In the genomic region with DNA sequence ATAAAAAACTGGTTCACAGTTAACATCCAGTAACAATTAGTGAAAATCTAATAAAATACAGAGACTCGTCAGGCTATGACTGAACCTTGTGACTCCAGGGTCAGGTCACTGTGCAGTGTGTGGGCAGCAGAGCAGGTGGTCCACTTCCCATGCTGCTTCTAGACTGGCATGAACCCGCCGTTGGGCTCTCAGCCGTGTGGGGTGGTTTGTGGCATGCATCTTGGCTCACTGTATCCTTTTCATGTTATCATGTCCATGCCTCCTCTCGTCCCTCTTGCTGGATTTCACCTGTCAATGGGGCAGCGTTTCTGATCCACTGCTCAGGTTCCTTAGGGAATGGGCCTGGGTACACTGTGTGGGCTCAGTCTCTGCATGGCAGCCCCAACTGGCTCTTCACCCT, we compare ENCODE assay signal across 20 cellular contexts. TPM values are rescaled to one million over a fixed set of nuclear protein-coding genes. Genes with fewer than 3 reads are reported as not detected.
DNase-seq lines count a peak whose midpoint lies in the region; ATAC-seq and TF ChIP-seq lines count a peak whose summit lies in the region.
"Had no signal": no experiment of that assay in that cellular context is flagged by ENCODE, and none has a peak within 500 bp of the region (broad histone marks: within the 10 kb centered on the region; RNA-seq: fewer than 3 reads in every experiment).

No MANE protein-coding gene starts in this region.

- no peak overlapping the region for H4K91ac ChIP-seq in H9 (ENCODE audit: insufficient read length, low read depth, low read length)

- H3K4me3 Mint-ChIP-seq in activated naive CD8-positive, alpha-beta T cell treated with anti-CD3 and anti-CD28 coated beads, Interleukin-2, amount 10 ng/mL, durations not matched to agents 7 days and 5 days, result no peak overlapping the region
- no peak overlapping the region for H3K4me3 Mint-ChIP-seq in activated naive CD8-positive, alpha-beta T cell treated with anti-CD3 and anti-CD28 coated beads for 36 hours
- H3K4me3 Mint-ChIP-seq in nephron progenitor cell, result no peak overlapping the region
- H3K4me3 Mint-ChIP-seq in stimulated activated effector memory CD8-positive, alpha-beta T cell treated with anti-CD3 and anti-CD28 coated beads, Interleukin-12 subunit alpha, Interleukin-12 subunit beta, amount 100 ng/mL, for 72 hours, result no peak overlapping the region
- no peak overlapping the region for H3K4me3 Mint-ChIP-seq in H9
- H3K4me3 Mint-ChIP-seq: CD4-positive, CD25-positive, alpha-beta regulatory T cell; CD8-positive, alpha-beta memory T cell had no signal

- DNase-seq in activated naive CD8-positive, alpha-beta T cell treated with anti-CD3 and anti-CD28 coated beads, Interleukin-2, amount 10 ng/mL, durations not matched to agents 7 days and 5 days, result no peak
- DNase-seq in activated naive CD8-positive, alpha-beta T cell treated with anti-CD3 and anti-CD28 coated beads for 36 hours, result no peak
- DNase-seq in nephron progenitor cell, result no peak
- DNase-seq in stimulated activated effector memory CD8-positive, alpha-beta T cell treated with anti-CD3 and anti-CD28 coated beads, Interleukin-12 subunit alpha, Interleukin-12 subunit beta, amount 100 ng/mL, for 72 hours (ENCODE audit: low spot score in 2 of 2), result no peak
- no peak for DNase-seq in GM03348 (ENCODE audit: low spot score)
- no peak for DNase-seq in H9
- DNase-seq: 8988T; C1 segment of cervical spinal cord; CD4-positive, CD25-positive, alpha-beta regulatory T cell; CD8-positive, alpha-beta memory T cell; COR-L47; DMS 273 treated with DMSO at 0.1 percent for 48 hours; DMS53; DND-41; EL; IMR-90 had no signal

- H3K56ac ChIP-seq in H9 (ENCODE audit: insufficient read length, low read depth, low read length), result no peak overlapping the region

- no peak overlapping the region for H2BK15ac ChIP-seq in H9 (ENCODE audit: low read depth, low read length)

- no peak overlapping the region for H2AK5ac ChIP-seq in H9 (ENCODE audit: insufficient read length, low read length)

- H3K9me3 Mint-ChIP-seq in activated naive CD8-positive, alpha-beta T cell treated with anti-CD3 and anti-CD28 coated beads, Interleukin-2, amount 10 ng/mL, durations not matched to agents 7 days and 5 days, result no peaks in the 10 kb centered on the region
- no peaks in the 10 kb centered on the region for H3K9me3 Mint-ChIP-seq in activated naive CD8-positive, alpha-beta T cell treated with anti-CD3 and anti-CD28 coated beads for 36 hours
- H3K9me3 Mint-ChIP-seq in nephron progenitor cell (no peaks in the 10 kb centered on the region), H9 (no peaks in the 10 kb centered on the region)
- H3K9me3 Mint-ChIP-seq in stimulated activated effector memory CD8-positive, alpha-beta T cell treated with anti-CD3 and anti-CD28 coated beads, Interleukin-12 subunit alpha, Interleukin-12 subunit beta, amount 100 ng/mL, for 72 hours, result no peaks in the 10 kb centered on the region
- H3K9me3 Mint-ChIP-seq: CD8-positive, alpha-beta memory T cell had no signal

- H3K4me1 Mint-ChIP-seq in activated naive CD8-positive, alpha-beta T cell treated with anti-CD3 and anti-CD28 coated beads, Interleukin-2, amount 10 ng/mL, durations not matched to agents 7 days and 5 days, result peaks cover 4% of the 10 kb centered on the region
- no peaks in the 10 kb centered on the region for H3K4me1 Mint-ChIP-seq in activated naive CD8-positive, alpha-beta T cell treated with anti-CD3 and anti-CD28 coated beads for 36 hours
- H3K4me1 Mint-ChIP-seq in nephron progenitor cell, result no peaks in the 10 kb centered on the region
- peaks cover 4% of the 10 kb centered on the region for H3K4me1 Mint-ChIP-seq in stimulated activated effector memory CD8-positive, alpha-beta T cell treated with anti-CD3 and anti-CD28 coated beads, Interleukin-12 subunit alpha, Interleukin-12 subunit beta, amount 100 ng/mL, for 72 hours
- no peaks in the 10 kb centered on the region for H3K4me1 Mint-ChIP-seq in H9

- no peaks in the 10 kb centered on the region for H3K27me3 Mint-ChIP-seq in activated naive CD8-positive, alpha-beta T cell treated with anti-CD3 and anti-CD28 coated beads, Interleukin-2, amount 10 ng/mL, durations not matched to agents 7 days and 5 days
- no peaks in the 10 kb centered on the region for H3K27me3 Mint-ChIP-seq in activated naive CD8-positive, alpha-beta T cell treated with anti-CD3 and anti-CD28 coated beads for 36 hours
- H3K27me3 Mint-ChIP-seq in nephron progenitor cell (ENCODE audit: low read depth, poor library complexity) (peaks cover 4% of the 10 kb centered on the region), H9 (ENCODE audit: low read depth) (no peaks in the 10 kb centered on the region)
- H3K27me3 Mint-ChIP-seq: CD4-positive, CD25-positive, alpha-beta regulatory T cell; CD8-positive, alpha-beta memory T cell had no signal

- peak overlapping the region; percentile 30 for H3K27ac Mint-ChIP-seq in activated naive CD8-positive, alpha-beta T cell treated with anti-CD3 and anti-CD28 coated beads, Interleukin-2, amount 10 ng/mL, durations not matched to agents 7 days and 5 days
- no peak overlapping the region for H3K27ac Mint-ChIP-seq in activated naive CD8-positive, alpha-beta T cell treated with anti-CD3 and anti-CD28 coated beads for 36 hours
- H3K27ac Mint-ChIP-seq in nephron progenitor cell (peak overlapping the region; percentile 25), H9 (no peak overlapping the region; a peak in 1 of 7 replicates)
- H3K27ac Mint-ChIP-seq in stimulated activated effector memory CD8-positive, alpha-beta T cell treated with anti-CD3 and anti-CD28 coated beads, Interleukin-12 subunit alpha, Interleukin-12 subunit beta, amount 100 ng/mL, for 72 hours, result peak overlapping the region; percentile 23

- peaks cover 7% of the 10 kb centered on the region for H3K36me3 Mint-ChIP-seq in activated naive CD8-positive, alpha-beta T cell treated with anti-CD3 and anti-CD28 coated beads, Interleukin-2, amount 10 ng/mL, durations not matched to agents 7 days and 5 days
- peaks cover 13% of the 10 kb centered on the region for H3K36me3 Mint-ChIP-seq in activated naive CD8-positive, alpha-beta T cell treated with anti-CD3 and anti-CD28 coated beads for 36 hours
- H3K36me3 Mint-ChIP-seq in nephron progenitor cell (ENCODE audit: low read depth), result peaks cover 47% of the 10 kb centered on the region
- peaks cover 87% of the 10 kb centered on the region for H3K36me3 Mint-ChIP-seq in stimulated activated effector memory CD8-positive, alpha-beta T cell treated with anti-CD3 and anti-CD28 coated beads, Interleukin-12 subunit alpha, Interleukin-12 subunit beta, amount 100 ng/mL, for 72 hours
- peaks cover 28 to 74% (median 46%) of the 10 kb centered on the region in 3 experiments; a peak in 6 of 7 replicates for H3K36me3 Mint-ChIP-seq in H9 (ENCODE audit: insufficient read depth in 1 of 3, low read depth in 3 of 3)

- H3K4me3 ChIP-seq in BLaER1 treated with 17β-estradiol and CSF1 and Interleukin-3, amounts not matched to agents 10 nM and 100 nM, result no peak overlapping the region
- H3K4me3 ChIP-seq: HAP-1, K562 had no signal

- no peak overlapping the region for H2AFZ ChIP-seq in H9 (ENCODE audit: low read length)

- H3K18ac ChIP-seq in H9 (ENCODE audit: insufficient read length, low read depth, low read length), result no peak overlapping the region

- peaks cover 0 to 21% (median 0%) of the 10 kb centered on the region in 11 experiments; a peak in 7 of 22 replicates for H4K20me1 ChIP-seq in BLaER1 treated with 17β-estradiol and CSF1 and Interleukin-3, amounts not matched to agents 10 nM and 100 nM
- H4K20me1 ChIP-seq in H9 (ENCODE audit: control insufficient read depth, insufficient read depth, insufficient read length), result no peaks in the 10 kb centered on the region

- H3K9me3 ChIP-seq in BLaER1 treated with 17β-estradiol and CSF1 and Interleukin-3, amounts not matched to agents 10 nM and 100 nM (replicated peaks in 1 of 11), result no peaks in the 10 kb centered on the region
- H3K9me3 ChIP-seq in H9 (ENCODE audit: control insufficient read depth, low read depth, low read length), result no peaks in the 10 kb centered on the region
- H3K9me3 ChIP-seq: HAP-1 had no signal

- no peak for ATAC-seq in activated naive CD8-positive, alpha-beta T cell treated with anti-CD3 and anti-CD28 coated beads, Interleukin-2, amount 10 ng/mL, durations not matched to agents 7 days and 5 days (ENCODE audit: low read depth)
- ATAC-seq in stimulated activated effector memory CD8-positive, alpha-beta T cell treated with anti-CD3 and anti-CD28 coated beads, Interleukin-12 subunit alpha, Interleukin-12 subunit beta, amount 100 ng/mL, for 72 hours, result no peak
- no peak for ATAC-seq in GM19351 (IDR thresholded peaks at IDR 0.05; ENCODE audit: unreplicated experiment)
- ATAC-seq: K562 had no signal

- H3K14ac ChIP-seq in H9 (ENCODE audit: insufficient read depth, low read length), result no peak overlapping the region

- H3K79me1 ChIP-seq in H9 (ENCODE audit: insufficient read depth, low read depth, low read length, poor library complexity, severe bottlenecking), result no peaks in the 10 kb centered on the region

- no CpG with 5 or more reads among the region's 6 CpGs for WGBS in H9 (ENCODE audit: extremely low coverage, insufficient read length, low lambda C conversion rate)

- no peak overlapping the region for H4K8ac ChIP-seq in H9 (replicated peaks; ENCODE audit: insufficient read length, low read depth, low read length)

- 0 out of 22 replicates have a peak overlapping the region, but pooled peaks of 1 of the 11 experiments have one; percentile 7 for H3K9ac ChIP-seq in BLaER1 treated with 17β-estradiol and CSF1 and Interleukin-3, amounts not matched to agents 10 nM and 100 nM
- H3K9ac ChIP-seq in H9 (ENCODE audit: extremely low read depth, insufficient read length, low read length), result no peak overlapping the region

- peak overlapping the region in 8 of 11 experiments; percentile 42 to 72 (median 56); a peak in 10 of 22 replicates for H3K27ac ChIP-seq in BLaER1 treated with 17β-estradiol and CSF1 and Interleukin-3, amounts not matched to agents 10 nM and 100 nM
- no peak overlapping the region for H3K27ac ChIP-seq in H9 (ENCODE audit: insufficient read length, low read depth, low read length)

- H3T11ph ChIP-seq in H9 (ENCODE audit: low read length), result no peak overlapping the region

- H3K23ac ChIP-seq in H9 (ENCODE audit: insufficient read length, low read depth, low read length), result no peak overlapping the region

- H3K36me3 ChIP-seq in BLaER1 treated with 17β-estradiol and CSF1 and Interleukin-3, amounts not matched to agents 10 nM and 100 nM, result peaks cover 68 to 100% (median 91%) of the 10 kb centered on the region in 11 experiments

- no peak for TF ChIP-seq CTCF in nephron progenitor cell (IDR thresholded peaks at IDR 0.05)
- TF ChIP-seq CTCF in H9 (conservative IDR thresholded peaks at IDR 0.05), result no peak

- no peaks in the 10 kb centered on the region for H3K27me3 ChIP-seq in BLaER1 treated with 17β-estradiol and CSF1 and Interleukin-3, amounts not matched to agents 10 nM and 100 nM
- no peaks in the 10 kb centered on the region for H3K27me3 ChIP-seq in H9 (ENCODE audit: insufficient read depth, low read length)

- no peak overlapping the region for H2BK120ac ChIP-seq in H9 (ENCODE audit: low read depth, low read length, poor library complexity, severe bottlenecking)

- no peak overlapping the region for H2BK12ac ChIP-seq in H9 (ENCODE audit: insufficient read length, low read depth, low read length)

- no peaks in the 10 kb centered on the region for H3K23me2 ChIP-seq in H9 (ENCODE audit: insufficient read length, low read depth, low read length, poor library complexity, severe bottlenecking)

- H3K4me2 ChIP-seq in BLaER1 treated with 17β-estradiol and CSF1 and Interleukin-3, amounts not matched to agents 10 nM and 100 nM, result peak overlapping the region in 6 of 11 experiments; percentile 60 to 73 (median 63); a peak in 8 of 22 replicates
- no peak overlapping the region for H3K4me2 ChIP-seq in H9 (ENCODE audit: insufficient read depth, insufficient read length, low read length)

- H3K4ac ChIP-seq in H9 (ENCODE audit: low read depth, low read length), result no peak overlapping the region

- POLR2A ChIA-PET in activated naive CD8-positive, alpha-beta T cell treated with anti-CD3 and anti-CD28 coated beads, Interleukin-2, amount 10 ng/mL, durations not matched to agents 7 days and 5 days (lab: Charles Lee), result no interaction called here

- peaks cover 7 to 39% (median 26%) of the 10 kb centered on the region in 10 experiments; a peak in 19 of 20 replicates for H3K4me1 ChIP-seq in BLaER1 treated with 17β-estradiol and CSF1 and Interleukin-3, amounts not matched to agents 10 nM and 100 nM
- H3K4me1 ChIP-seq in H9 (ENCODE audit: insufficient read depth, low read length), result no peaks in the 10 kb centered on the region
- H3K4me1 ChIP-seq: HAP-1 had no signal

- H2BK20ac ChIP-seq in H9 (ENCODE audit: low read depth, low read length, poor library complexity, severe bottlenecking), result no peak overlapping the region

- no peaks in the 10 kb centered on the region for H3K79me2 ChIP-seq in H9 (ENCODE audit: insufficient read depth, low read length)

- H4K5ac ChIP-seq in H9 (ENCODE audit: insufficient read length, low read depth, low read length), result no peak overlapping the region

- no peak overlapping the region for H2BK5ac ChIP-seq in H9 (ENCODE audit: insufficient read length, low read length)

RNA-seq across cellular contexts. Expression of gene EP400, which starts 57.3 kb away (rescaled TPM):
- 10 to 100 TPM; 66.7 to 70.2 TPM for total RNA-seq in activated naive CD8-positive, alpha-beta T cell treated with anti-CD3 and anti-CD28 coated beads, Interleukin-2, amount 10 ng/mL, durations not matched to agents 7 days and 5 days
- total RNA-seq in activated naive CD8-positive, alpha-beta T cell treated with anti-CD3 and anti-CD28 coated beads for 36 hours, result 10 to 100 TPM; 42.8 to 43.6 TPM
- 53.3 and 61.7 TPM in 2 replicates for total RNA-seq in H9 (2021)

Comparison
In these comparisons a context has a peak if more than half of its experiments do, and no peak if none do; other contexts are left out.
1. H3K27ac Mint-ChIP-seq: peak in activated naive CD8-positive, alpha-beta T cell treated with anti-CD3 and anti-CD28 coated beads, Interleukin-2, amount 10 ng/mL, durations not matched to agents 7 days and 5 days (single experiment), nephron progenitor cell (single experiment) and stimulated activated effector memory CD8-positive, alpha-beta T cell treated with anti-CD3 and anti-CD28 coated beads, Interleukin-12 subunit alpha, Interleukin-12 subunit beta, amount 100 ng/mL, for 72 hours (single experiment); none in activated naive CD8-positive, alpha-beta T cell treated with anti-CD3 and anti-CD28 coated beads for 36 hours (single experiment) and H9 (0 of 3).